In genomic region chr3:57784089-57784735, GRCh38 we compare ENCODE assay signal across 17 cellular contexts.
"Had no signal": no experiment of that assay in that cellular context is flagged by ENCODE, and none has a peak within 500 bp of the region (broad histone marks: within the 10 kb centered on the region; RNA-seq: fewer than 3 reads in every experiment).

No MANE protein-coding gene starts in this region.

- H3K4me3 Mint-ChIP-seq: activated CD4-positive, alpha-beta memory T cell treated with anti-CD3 and anti-CD28 coated beads, Interleukin-2, amount 10 ng/mL, durations not matched to agents 7 days and 5 days; activated CD4-positive, alpha-beta T cell treated with anti-CD3 and anti-CD28 coated beads for 36 hours; activated naive CD8-positive, alpha-beta T cell; nephron progenitor cell; T-cell; type B pancreatic cell had no signal

- H3K27me3 Mint-ChIP-seq: activated CD4-positive, alpha-beta memory T cell treated with anti-CD3 and anti-CD28 coated beads, Interleukin-2, amount 10 ng/mL, durations not matched to agents 7 days and 5 days; activated CD4-positive, alpha-beta T cell treated with anti-CD3 and anti-CD28 coated beads for 36 hours; activated naive CD8-positive, alpha-beta T cell; T-cell; type B pancreatic cell had no signal

- H3K36me3 ChIP-seq: sigmoid colon had no signal

- H3K36me3 Mint-ChIP-seq: type B pancreatic cell had no signal

- H3K27me3 ChIP-seq: sigmoid colon had no signal

- DNase-seq: activated CD4-positive, alpha-beta memory T cell treated with anti-CD3 and anti-CD28 coated beads, Interleukin-2, amount 10 ng/mL, durations not matched to agents 7 days and 5 days; activated CD4-positive, alpha-beta T cell treated with anti-CD3 and anti-CD28 coated beads for 36 hours; activated gamma-delta T cell; activated T-cell treated with anti-CD3 and anti-CD28 coated beads, Interleukin-2, amount 50 U/mL, for 48 hours; anterior cingulate cortex; hippocampal formation; mesendoderm; nephron progenitor cell; psoas muscle; sigmoid colon; stimulated activated CD4-positive, alpha-beta T cell treated with anti-CD3 and anti-CD28 coated beads, Interleukin-12 subunit alpha, Interleukin-12 subunit beta, amount 100 ng/mL, for 4 hours; stimulated activated naive CD4-positive, alpha-beta T cell; T-cell; T1000 had no signal

- H3K27ac Mint-ChIP-seq: activated CD4-positive, alpha-beta memory T cell treated with anti-CD3 and anti-CD28 coated beads, Interleukin-2, amount 10 ng/mL, durations not matched to agents 7 days and 5 days; activated CD4-positive, alpha-beta T cell treated with anti-CD3 and anti-CD28 coated beads for 36 hours; activated naive CD8-positive, alpha-beta T cell; nephron progenitor cell; type B pancreatic cell had no signal

- H3K4me3 ChIP-seq: psoas muscle, sigmoid colon had no signal

- H3K27ac ChIP-seq: psoas muscle, sigmoid colon, VCaP had no signal

- H3K9me3 Mint-ChIP-seq: activated CD4-positive, alpha-beta memory T cell treated with anti-CD3 and anti-CD28 coated beads, Interleukin-2, amount 10 ng/mL, durations not matched to agents 7 days and 5 days; nephron progenitor cell; T-cell; type B pancreatic cell had no signal

- H3K4me1 Mint-ChIP-seq: activated CD4-positive, alpha-beta memory T cell treated with anti-CD3 and anti-CD28 coated beads, Interleukin-2, amount 10 ng/mL, durations not matched to agents 7 days and 5 days; nephron progenitor cell had no signal

- ATAC-seq: activated CD4-positive, alpha-beta T cell treated with anti-CD3 and anti-CD28 coated beads for 36 hours; T-cell had no signal

- H3K9me3 ChIP-seq: psoas muscle, sigmoid colon had no signal
